1 cellular context compared by ENCODE assay signal in the genomic region with DNA sequence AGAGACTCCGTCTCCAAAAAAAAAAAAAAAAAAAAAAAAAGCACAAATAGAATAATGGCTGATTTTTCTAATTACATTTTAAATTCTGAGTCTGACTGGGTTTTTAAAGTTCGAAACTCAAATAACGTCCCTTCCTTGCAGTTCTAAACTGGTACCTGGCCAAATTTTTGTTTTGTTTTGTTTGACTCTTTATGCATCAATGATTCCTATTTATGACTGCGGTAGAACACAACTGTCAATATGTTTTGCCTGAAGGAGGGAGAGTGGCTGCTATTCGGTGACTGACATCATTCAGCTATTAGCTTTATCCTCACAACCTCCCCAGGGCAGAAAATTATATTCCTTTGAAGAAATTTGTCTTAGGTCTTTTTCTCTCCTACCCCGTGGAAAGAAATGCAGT.
TF ChIP-seq lines count a peak whose summit lies in the region.

No MANE protein-coding gene starts in this region.

TF ChIP-seq in GM23338, 12 proteins besides CTCF, POLR2A, EP300 and RAD21 (continued from another document):
- TF ChIP-seq EZH2phosphoT487 (IDR thresholded peaks at IDR 0.05; ENCODE audit: unreplicated experiment) (no peak), JUNB (IDR thresholded peaks at IDR 0.05; ENCODE audit: unreplicated experiment) (no peak), CREB1 (CRISPR knock-in tag; IDR thresholded peaks at IDR 0.05; ENCODE audit: low read depth) (no peak)
- TF ChIP-seq, protein P1, sequence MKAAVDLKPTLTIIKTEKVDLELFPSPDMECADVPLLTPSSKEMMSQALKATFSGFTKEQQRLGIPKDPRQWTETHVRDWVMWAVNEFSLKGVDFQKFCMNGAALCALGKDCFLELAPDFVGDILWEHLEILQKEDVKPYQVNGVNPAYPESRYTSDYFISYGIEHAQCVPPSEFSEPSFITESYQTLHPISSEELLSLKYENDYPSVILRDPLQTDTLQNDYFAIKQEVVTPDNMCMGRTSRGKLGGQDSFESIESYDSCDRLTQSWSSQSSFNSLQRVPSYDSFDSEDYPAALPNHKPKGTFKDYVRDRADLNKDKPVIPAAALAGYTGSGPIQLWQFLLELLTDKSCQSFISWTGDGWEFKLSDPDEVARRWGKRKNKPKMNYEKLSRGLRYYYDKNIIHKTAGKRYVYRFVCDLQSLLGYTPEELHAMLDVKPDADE (IDR thresholded peaks at IDR 0.05): no peak
